ENCODE assay signal across 5 cellular contexts in the genomic region with DNA sequence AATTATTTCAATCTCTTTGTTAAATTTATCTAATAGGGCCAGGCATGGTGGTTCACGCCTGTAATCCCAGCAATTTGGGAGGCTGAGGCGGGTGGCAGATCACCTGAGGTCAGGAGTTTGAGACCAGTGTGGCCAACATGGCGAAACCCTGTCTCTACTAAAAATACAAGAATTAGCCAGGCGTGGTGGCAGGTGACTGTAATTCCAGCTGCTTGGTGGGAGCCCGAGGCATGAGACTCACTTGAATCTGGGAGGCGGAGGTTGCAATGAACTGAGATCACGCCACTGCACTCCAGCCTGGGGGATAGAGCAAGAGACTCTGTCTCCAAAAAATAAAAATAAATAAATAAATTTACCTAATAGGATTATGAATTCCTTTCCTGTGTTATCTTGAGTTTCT. TPM values are rescaled to one million over a fixed set of nuclear protein-coding genes. Genes with fewer than 3 reads are reported as not detected.
DNase-seq lines count a peak whose midpoint lies in the region; TF ChIP-seq lines count a peak whose summit lies in the region.
"Not testable (repeated sequence)": the region's sequence is repeated elsewhere in the genome, so short reads cannot be mapped to it uniquely, and the experiment has no call there.

No MANE protein-coding gene starts in this region.

- H3K9ac ChIP-seq in endodermal cell (ENCODE audit: extremely low read depth, low read length, poor library complexity, severe bottlenecking) = not testable (repeated sequence)

- not testable (repeated sequence) for H3K4me1 ChIP-seq in endodermal cell (ENCODE audit: control insufficient read depth, insufficient read depth, low read length)

- H3K4me1 Mint-ChIP-seq in endodermal cell; nephron progenitor cell; osteocyte (ENCODE audit: unreplicated experiment); progenitor cell of endocrine pancreas (ENCODE audit: low read depth): not testable (repeated sequence)

- not testable (repeated sequence) for H3K4me3 Mint-ChIP-seq in endodermal cell; nephron progenitor cell; osteocyte (ENCODE audit: unreplicated experiment); progenitor cell of endocrine pancreas (ENCODE audit: low read depth)

- H3K36me3 Mint-ChIP-seq in endodermal cell (ENCODE audit: low read depth); nephron progenitor cell (ENCODE audit: low read depth); osteocyte (ENCODE audit: unreplicated experiment); progenitor cell of endocrine pancreas (ENCODE audit: insufficient read depth): not testable (repeated sequence)

- not testable (repeated sequence) for H3K27me3 Mint-ChIP-seq in endodermal cell (ENCODE audit: insufficient read depth); nephron progenitor cell (ENCODE audit: low read depth, poor library complexity); osteocyte (ENCODE audit: unreplicated experiment); progenitor cell of endocrine pancreas

- WGBS in endodermal cell (ENCODE audit: insufficient coverage in 1 of 2, insufficient read length in 1 of 2), 2 experiments = 91 to 92% methylated on average over 6 to 7 of the region's 7 CpGs

- H3K36me3 ChIP-seq in endodermal cell (ENCODE audit: control insufficient read depth, insufficient read depth, low read length) = not testable (repeated sequence)

- DNase-seq in AG04450 (ENCODE audit: low read depth, low spot score); nephron progenitor cell; progenitor cell of endocrine pancreas (ENCODE audit: low spot score, unreplicated experiment): not testable (repeated sequence)
- peak; percentile 25 for DNase-seq in endodermal cell
- DNase-seq in osteocyte (ENCODE audit: extremely low spot score, unreplicated experiment) = peak; percentile 25

- not testable (repeated sequence) for H3K9me3 ChIP-seq in AG04450 (ENCODE audit: control insufficient read depth, insufficient read depth, low read length); endodermal cell (ENCODE audit: control insufficient read depth, low read length)

- not testable (repeated sequence) for H3K27ac Mint-ChIP-seq in endodermal cell; osteocyte (ENCODE audit: unreplicated experiment)
- H3K27ac Mint-ChIP-seq in nephron progenitor cell = peak overlapping the region; percentile 66
- peak overlapping the region; percentile 82 for H3K27ac Mint-ChIP-seq in progenitor cell of endocrine pancreas

- TF ChIP-seq CTCF in AG04450 (IDR thresholded peaks at IDR 0.05; ENCODE audit: low read depth, low read length); endodermal cell (conservative IDR thresholded peaks at IDR 0.05); nephron progenitor cell (IDR thresholded peaks at IDR 0.05); osteocyte (IDR thresholded peaks at IDR 0.05); progenitor cell of endocrine pancreas (IDR thresholded peaks at IDR 0.05; ENCODE audit: unreplicated experiment): not testable (repeated sequence)

- H3K4me3 ChIP-seq in AG04450 (ENCODE audit: low read depth, low read length); endodermal cell (ENCODE audit: low read length): not testable (repeated sequence)

- CTCF ChIA-PET in AG04450 (lab: Charles Lee) = not testable (repeated sequence)

- not testable (repeated sequence) for H3K27me3 ChIP-seq in AG04450 (ENCODE audit: control insufficient read depth, insufficient read depth, low read length); endodermal cell (ENCODE audit: control insufficient read depth, insufficient read depth, low read length, poor library complexity, severe bottlenecking)

- H3K27ac ChIP-seq in AG04450 (ENCODE audit: low read depth, low read length) = peak overlapping the region; percentile 11
- not testable (repeated sequence) for H3K27ac ChIP-seq in endodermal cell (ENCODE audit: low read depth, low read length)

- not testable (repeated sequence) for H3K9me3 Mint-ChIP-seq in endodermal cell; osteocyte (ENCODE audit: unreplicated experiment); progenitor cell of endocrine pancreas (ENCODE audit: low read depth)
- peaks cover 13% of the 10 kb centered on the region for H3K9me3 Mint-ChIP-seq in nephron progenitor cell

- POLR2A ChIA-PET in AG04450 (lab: Yijun Ruan, JAX) = not testable (repeated sequence)

RNA-seq across cellular contexts. Expression of a gene that starts 18.4 kb away (rescaled TPM):
- polyA plus RNA-seq in AG04450 (2011; rRNA removed) = 36.7 and 58.0 TPM in 2 replicates
- 21.5 and 35.0 TPM in 2 replicates for polyA minus RNA-seq in AG04450 (2011; rRNA and poly(A)+ RNA removed)
- total RNA-seq in endodermal cell (100 to 1,000 TPM; 196 to 260 TPM), osteocyte (38.5 and 39.3 TPM in 2 replicates), progenitor cell of endocrine pancreas (104 and 105 TPM in 2 replicates)
- polyA plus RNA-seq in endodermal cell (2013, experiment 1 of 2) = 300 TPM
- 326 TPM for polyA plus RNA-seq in endodermal cell (2013, experiment 2 of 2)

RNA-seq across cellular contexts. Expression of a gene that starts 40.8 kb away (rescaled TPM):
- polyA plus RNA-seq in AG04450 (2011; rRNA removed) = 3.8 and 5.9 TPM in 2 replicates
- polyA minus RNA-seq in AG04450 (2011; rRNA and poly(A)+ RNA removed) = 0.83 and 1.5 TPM in 2 replicates
- total RNA-seq in endodermal cell = 10 to 100 TPM; 43.7 to 87.6 TPM
- 97.7 TPM for polyA plus RNA-seq in endodermal cell (2013, experiment 1 of 2)
- 104 TPM for polyA plus RNA-seq in endodermal cell (2013, experiment 2 of 2)
- 5.3 and 7.7 TPM in 2 replicates for total RNA-seq in osteocyte
- total RNA-seq in progenitor cell of endocrine pancreas = 22.2 and 23.8 TPM in 2 replicates

RNA-seq across cellular contexts. Expression of a gene that starts 54.8 kb away (rescaled TPM):
- polyA plus RNA-seq in AG04450 (2011; rRNA removed) = 38.4 and 49.2 TPM in 2 replicates
- 97.4 and 116 TPM in 2 replicates for polyA minus RNA-seq in AG04450 (2011; rRNA and poly(A)+ RNA removed)
- total RNA-seq in endodermal cell = 10 to 100 TPM; 49.6 to 64.7 TPM
- 30.5 TPM for polyA plus RNA-seq in endodermal cell (2013, experiment 1 of 2)
- 34.4 TPM for polyA plus RNA-seq in endodermal cell (2013, experiment 2 of 2)
- total RNA-seq in osteocyte = 57.6 and 76.4 TPM in 2 replicates
- total RNA-seq in progenitor cell of endocrine pancreas = 43.5 and 45.0 TPM in 2 replicates
